In genomic region chr17:17736205-17737183, GRCh38 we compare ENCODE assay signal across 1 cellular context.
TF ChIP-seq lines count a peak whose summit lies in the region.

No MANE protein-coding gene starts in this region.

TF ChIP-seq in A549, 52 proteins besides CTCF, POLR2A, EP300 and RAD21 (continued from another document):
- TF ChIP-seq PHF8 (IDR thresholded peaks at IDR 0.05; ENCODE audit: borderline replicate concordance, low read depth) = no peak
- no peak for TF ChIP-seq PBX3 (IDR thresholded peaks at IDR 0.05)
- no peak for TF ChIP-seq TP53 (CRISPR knock-in tag; IDR thresholded peaks at IDR 0.05)
- no peak for TF ChIP-seq MYC (IDR thresholded peaks at IDR 0.05; ENCODE audit: borderline replicate concordance, low read length)
- no peak for TF ChIP-seq RCOR1 (IDR thresholded peaks at IDR 0.05; ENCODE audit: low read depth, low read length)
